Comparison of ENCODE assay signal across 31 cellular contexts in genomic region chr1:177799746-177800145, GRCh38.
"Had no signal": no experiment of that assay in that cellular context is flagged by ENCODE, and none has a peak within 500 bp of the region (broad histone marks: within the 10 kb centered on the region; RNA-seq: fewer than 3 reads in every experiment).

No MANE protein-coding gene starts in this region.

- H3K4me3 Mint-ChIP-seq: activated CD4-positive, alpha-beta memory T cell treated with anti-CD3 and anti-CD28 coated beads for 36 hours; activated CD4-positive, alpha-beta T cell treated with anti-CD3 and anti-CD28 coated beads, Interleukin-2, amount 10 ng/mL, durations not matched to agents 24 days and 14 days; activated T-cell treated with anti-CD3 and anti-CD28 coated beads, Interleukin-2, amount 50 U/mL, for 24 hours; effector memory CD8-positive, alpha-beta T cell; immature natural killer cell; naive thymus-derived CD8-positive, alpha-beta T cell; neural crest cell; stimulated activated naive B cell treated with anti-CD40 and anti-IgM and Interleukin-4, amounts not matched to agents 10 μg/mL and 1 μg/mL and 100 μg/mL, for 72 hours had no signal

- H3K27me3 Mint-ChIP-seq: activated CD4-positive, alpha-beta T cell treated with anti-CD3 and anti-CD28 coated beads, Interleukin-2, amount 10 ng/mL, durations not matched to agents 24 days and 14 days; activated T-cell treated with anti-CD3 and anti-CD28 coated beads, Interleukin-2, amount 50 U/mL, for 24 hours; effector memory CD8-positive, alpha-beta T cell; stimulated activated naive B cell treated with anti-CD40 and anti-IgM and Interleukin-4, amounts not matched to agents 10 μg/mL and 1 μg/mL and 100 μg/mL, for 72 hours had no signal

- H3K9me3 Mint-ChIP-seq: activated CD4-positive, alpha-beta memory T cell treated with anti-CD3 and anti-CD28 coated beads for 36 hours had no signal

- H3K4me1 Mint-ChIP-seq: activated CD4-positive, alpha-beta T cell treated with anti-CD3 and anti-CD28 coated beads, Interleukin-2, amount 10 ng/mL, durations not matched to agents 24 days and 14 days; stimulated activated naive B cell treated with anti-CD40 and anti-IgM and Interleukin-4, amounts not matched to agents 10 μg/mL and 1 μg/mL and 100 μg/mL, for 72 hours had no signal

- H3K36me3 Mint-ChIP-seq: activated CD4-positive, alpha-beta memory T cell treated with anti-CD3 and anti-CD28 coated beads for 36 hours; stimulated activated naive B cell treated with anti-CD40 and anti-IgM and Interleukin-4, amounts not matched to agents 10 μg/mL and 1 μg/mL and 100 μg/mL, for 72 hours had no signal

- H3K27ac Mint-ChIP-seq: activated CD4-positive, alpha-beta memory T cell treated with anti-CD3 and anti-CD28 coated beads for 36 hours; activated CD4-positive, alpha-beta T cell treated with anti-CD3 and anti-CD28 coated beads, Interleukin-2, amount 10 ng/mL, durations not matched to agents 24 days and 14 days; activated T-cell treated with anti-CD3 and anti-CD28 coated beads, Interleukin-2, amount 50 U/mL, for 24 hours; effector memory CD8-positive, alpha-beta T cell; immature natural killer cell; naive thymus-derived CD8-positive, alpha-beta T cell; stimulated activated naive B cell treated with anti-CD40 and anti-IgM and Interleukin-4, amounts not matched to agents 10 μg/mL and 1 μg/mL and 100 μg/mL, for 72 hours had no signal

- FAIRE-seq: kidney, pancreas had no signal

- H3K4me1 ChIP-seq: pancreas, prostate gland, sigmoid colon, stomach, upper lobe of left lung, vagina had no signal

- H3K36me3 ChIP-seq: pancreas, prostate gland, sigmoid colon, stomach, thyroid gland, upper lobe of left lung, vagina had no signal

- DNase-seq: activated CD4-positive, alpha-beta memory T cell treated with anti-CD3 and anti-CD28 coated beads for 36 hours; activated CD4-positive, alpha-beta T cell treated with anti-CD3 and anti-CD28 coated beads, Interleukin-2, amount 10 ng/mL, durations not matched to agents 24 days and 14 days; activated CD4-positive, CD25-positive, alpha-beta regulatory T cell treated with anti-CD3 and anti-CD28 coated beads, Interleukin-2, amount 50 U/mL, for 72 hours; activated CD8-positive, alpha-beta memory T cell treated with anti-CD3 and anti-CD28 coated beads, Interleukin-2, amount 50 U/mL, for 48 hours; activated gamma-delta T cell treated with Interleukin-2 at 50 U/mL for 16 hours; activated naive CD4-positive, alpha-beta T cell treated with anti-CD3 and anti-CD28 coated beads, Interleukin-2, amount 50 U/mL, for 16 hours; activated T-cell treated with anti-CD3 and anti-CD28 coated beads, Interleukin-2, amount 50 U/mL, for 24 hours; amniotic stem cell; caudate nucleus; cortex of kidney; effector memory CD8-positive, alpha-beta T cell; head of caudate nucleus; hypothalamus; immature natural killer cell; kidney; left colon; midbrain; naive thymus-derived CD8-positive, alpha-beta T cell; nucleus accumbens; pancreas; sigmoid colon; stimulated activated CD4-positive, alpha-beta T cell treated with anti-CD3 and anti-CD28 coated beads, Interleukin-15, amount 100 ng/mL, for 24 hours; stimulated activated CD4-positive, alpha-beta T cell treated with anti-CD3 and anti-CD28 coated beads, Interleukin-2, amount 100 ng/mL, for 24 hours; stimulated activated naive B cell treated with anti-CD40 and anti-IgM and Interleukin-4, amounts not matched to agents 10 μg/mL and 1 μg/mL and 100 μg/mL, for 72 hours; stomach; T1000; thyroid gland; upper lobe of left lung had no signal

- H3K27me3 ChIP-seq: pancreas, sigmoid colon, stomach, thyroid gland, upper lobe of left lung, vagina had no signal

- H3K27ac ChIP-seq: pancreas, prostate gland, sigmoid colon, stomach, thyroid gland, upper lobe of left lung, vagina had no signal

- H3K4me3 ChIP-seq: pancreas, prostate gland, sigmoid colon, stomach, thyroid gland, upper lobe of left lung, vagina had no signal

- H3K9me3 ChIP-seq: pancreas, prostate gland, thyroid gland, vagina had no signal
